In genomic region chr7:93378131-93378530, GRCh38 we compare ENCODE assay signal across 20 cellular contexts.
DNase-seq lines count a peak whose midpoint lies in the region; ATAC-seq lines count a peak whose summit lies in the region.
"Had no signal": no experiment of that assay in that cellular context is flagged by ENCODE, and none has a peak within 500 bp of the region (broad histone marks: within the 10 kb centered on the region; RNA-seq: fewer than 3 reads in every experiment).

No MANE protein-coding gene starts in this region.

- H3K9me3 ChIP-seq in aorta (ENCODE audit: control insufficient read depth, low read length): no peaks in the 10 kb centered on the region
- H3K9me3 ChIP-seq: right atrium auricular region had no signal

- H3K36me3 Mint-ChIP-seq in activated CD4-positive, alpha-beta memory T cell treated with anti-CD3 and anti-CD28 coated beads, Interleukin-2, amount 10 ng/mL, durations not matched to agents 7 days and 5 days (ENCODE audit: low read depth): no peaks in the 10 kb centered on the region
- H3K36me3 Mint-ChIP-seq: brain, neural progenitor cell had no signal

- no peak overlapping the region for H3K27ac Mint-ChIP-seq in activated CD4-positive, alpha-beta memory T cell treated with anti-CD3 and anti-CD28 coated beads, Interleukin-2, amount 10 ng/mL, durations not matched to agents 7 days and 5 days
- H3K27ac Mint-ChIP-seq: brain; dendritic cell treated with granulocyte-macrophage colony-stimulating factor and Interleukin-4, amounts not matched to agents 40 ng/mL and 50 ng/mL, for 4 days; neural progenitor cell had no signal

- no peak overlapping the region for H3K27ac ChIP-seq in aorta (ENCODE audit: low read depth in 1 of 2, low read length in 2 of 2)
- H3K27ac ChIP-seq: heart right ventricle, neural progenitor cell, right atrium auricular region had no signal

- DNase-seq in MV-4-11 (lab: John Stamatoyannopoulos, UW): peak; percentile 20
- DNase-seq in NCI-H2171 (lab: John Stamatoyannopoulos, UW): no peak
- DNase-seq in activated CD4-positive, alpha-beta memory T cell treated with anti-CD3 and anti-CD28 coated beads, Interleukin-2, amount 10 ng/mL, durations not matched to agents 7 days and 5 days: no peak
- DNase-seq in aorta: no peak
- DNase-seq in nucleus accumbens (lab: John Stamatoyannopoulos, UW): no peak
- DNase-seq: activated CD4-positive, alpha-beta T cell treated with anti-CD3 and anti-CD28 coated beads for 48 hours; activated naive CD4-positive, alpha-beta T cell treated with anti-CD3 and anti-CD28 coated beads, Interleukin-2, amount 50 U/mL, for 16 hours; heart right ventricle; NCI-H1436; NCI-H226; SHP77 treated with DMSO at 0.1 percent for 48 hours; T1000 had no signal

- no peaks in the 10 kb centered on the region for H3K4me1 ChIP-seq in aorta (ENCODE audit: control insufficient read depth in 1 of 2, insufficient read depth in 2 of 2, low read length in 2 of 2)
- H3K4me1 ChIP-seq: heart right ventricle, neural progenitor cell, right atrium auricular region had no signal

- H3K27me3 ChIP-seq in aorta (ENCODE audit: control insufficient read depth in 1 of 2, insufficient read depth in 2 of 2, low read length in 1 of 2): peaks cover 0 to 2% of the 10 kb centered on the region in 2 donors
- H3K27me3 ChIP-seq: heart right ventricle, neural progenitor cell, right atrium auricular region had no signal

- no peaks in the 10 kb centered on the region for H3K9me3 Mint-ChIP-seq in activated CD4-positive, alpha-beta memory T cell treated with anti-CD3 and anti-CD28 coated beads, Interleukin-2, amount 10 ng/mL, durations not matched to agents 7 days and 5 days
- H3K9me3 Mint-ChIP-seq: brain; dendritic cell treated with granulocyte-macrophage colony-stimulating factor and Interleukin-4, amounts not matched to agents 40 ng/mL and 50 ng/mL, for 4 days; neural progenitor cell had no signal

- H3K36me3 ChIP-seq in aorta (ENCODE audit: control insufficient read depth in 1 of 2, insufficient read depth in 2 of 2, low read length in 1 of 2): no peaks in the 10 kb centered on the region
- H3K36me3 ChIP-seq: heart right ventricle, neural progenitor cell, right atrium auricular region had no signal

- CTCF ChIA-PET in activated CD4-positive, alpha-beta memory T cell treated with anti-CD3 and anti-CD28 coated beads, Interleukin-2, amount 10 ng/mL, durations not matched to agents 7 days and 5 days (lab: Charles Lee): no interaction called here

- H3K4me3 ChIP-seq in aorta (ENCODE audit: low read length in 2 of 2): no peak overlapping the region
- H3K4me3 ChIP-seq: heart right ventricle, K562, neural progenitor cell, right atrium auricular region had no signal

- ATAC-seq in GM18517 (IDR thresholded peaks at IDR 0.05; ENCODE audit: unreplicated experiment) (peak; percentile 42), GM21576 (IDR thresholded peaks at IDR 0.05; ENCODE audit: unreplicated experiment) (peak; percentile 47), HG03095 (IDR thresholded peaks at IDR 0.05; ENCODE audit: unreplicated experiment) (peak; percentile 59), aorta (ENCODE audit: low FRiP score) (no peak)
- ATAC-seq: heart right ventricle, K562 had no signal

- POLR2A ChIA-PET in activated CD4-positive, alpha-beta memory T cell treated with anti-CD3 and anti-CD28 coated beads, Interleukin-2, amount 10 ng/mL, durations not matched to agents 7 days and 5 days (lab: Charles Lee): no interaction called here

- H3K27me3 Mint-ChIP-seq in activated CD4-positive, alpha-beta memory T cell treated with anti-CD3 and anti-CD28 coated beads, Interleukin-2, amount 10 ng/mL, durations not matched to agents 7 days and 5 days: peaks cover 16% of the 10 kb centered on the region
- H3K27me3 Mint-ChIP-seq: brain had no signal

- H3K4me1 Mint-ChIP-seq in activated CD4-positive, alpha-beta memory T cell treated with anti-CD3 and anti-CD28 coated beads, Interleukin-2, amount 10 ng/mL, durations not matched to agents 7 days and 5 days: no peaks in the 10 kb centered on the region
- H3K4me1 Mint-ChIP-seq: brain, neural progenitor cell had no signal

- intact Hi-C loops in aorta (cut with DNase I): no loop called here

- H3K4me3 Mint-ChIP-seq in activated CD4-positive, alpha-beta memory T cell treated with anti-CD3 and anti-CD28 coated beads, Interleukin-2, amount 10 ng/mL, durations not matched to agents 7 days and 5 days: no peak overlapping the region
- H3K4me3 Mint-ChIP-seq: brain; dendritic cell treated with granulocyte-macrophage colony-stimulating factor and Interleukin-4, amounts not matched to agents 40 ng/mL and 50 ng/mL, for 4 days; neural progenitor cell had no signal

- 88 to 89% methylated on average over 3 of the region's 3 CpGs for WGBS in aorta, 2 donors
